In the genomic region with DNA sequence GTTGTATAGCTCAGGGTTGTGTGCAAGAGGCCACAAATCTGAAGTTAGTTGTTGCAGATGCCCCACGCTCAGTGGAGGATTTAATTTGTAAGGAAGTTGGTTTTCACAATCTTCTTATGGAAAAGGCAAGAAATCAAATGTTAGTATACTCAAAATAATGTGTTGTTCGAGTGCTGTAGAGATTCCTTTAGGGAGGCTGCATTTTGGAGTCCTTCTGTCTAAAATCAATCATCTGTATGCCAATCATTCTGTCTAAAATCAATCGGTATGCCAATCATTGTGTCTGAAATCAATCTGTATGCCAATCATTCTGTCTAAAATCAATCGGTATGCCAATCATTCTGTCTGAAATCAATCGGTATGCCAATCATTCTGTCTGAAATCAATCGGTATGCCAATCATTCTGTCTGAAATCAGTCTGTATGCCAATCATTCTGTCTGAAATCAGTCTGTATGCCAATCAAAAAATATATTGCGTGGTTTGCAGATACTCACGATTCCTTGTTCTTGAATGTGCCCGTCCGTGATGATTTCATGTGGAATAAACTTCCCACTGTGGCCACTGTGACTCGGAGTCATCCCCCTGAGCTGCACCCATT, we compare ENCODE assay signal across 8 cellular contexts. TPM values are rescaled to one million over a fixed set of nuclear protein-coding genes. Genes with fewer than 3 reads are reported as not detected.
"Had no signal": no experiment of that assay in that cellular context is flagged by ENCODE, and none has a peak within 500 bp of the region (broad histone marks: within the 10 kb centered on the region; RNA-seq: fewer than 3 reads in every experiment).

No MANE protein-coding gene starts in this region.

RNA-seq across cellular contexts. Expression of gene VIPR2, which starts 19.1 kb away (rescaled TPM):
- total RNA-seq: dermis blood vessel endothelial cell, dermis microvascular lymphatic vessel endothelial cell, endothelial cell of umbilical vein, epithelial cell of proximal tubule, fibroblast of lung, fibroblast of villous mesenchyme, foreskin keratinocyte, glomerular endothelial cell had no signal
- polyA plus RNA-seq: endothelial cell of umbilical vein, fibroblast of lung, foreskin keratinocyte had no signal
